ENCODE assay signal across 26 cellular contexts in genomic region chr7:117405519-117405918, GRCh38. TPM values are rescaled to one million over a fixed set of nuclear protein-coding genes. Genes with fewer than 3 reads are reported as not detected.
"Had no signal": no experiment of that assay in that cellular context is flagged by ENCODE, and none has a peak within 500 bp of the region (broad histone marks: within the 10 kb centered on the region; RNA-seq: fewer than 3 reads in every experiment).

No MANE protein-coding gene starts in this region.

- H3K36me3 Mint-ChIP-seq: activated CD8-positive, alpha-beta memory T cell treated with anti-CD3 and anti-CD28 coated beads, Interleukin-2, amount 10 ng/mL, durations not matched to agents 7 days and 5 days had no signal

- ATAC-seq: activated CD8-positive, alpha-beta memory T cell treated with anti-CD3 and anti-CD28 coated beads, Interleukin-2, amount 10 ng/mL, durations not matched to agents 7 days and 5 days; activated naive CD8-positive, alpha-beta T cell treated with anti-CD3 and anti-CD28 coated beads, Interleukin-2, amount 50 U/mL, for 24 hours; gastroesophageal sphincter; right cardiac atrium had no signal

- H3K27me3 Mint-ChIP-seq: activated CD8-positive, alpha-beta memory T cell treated with anti-CD3 and anti-CD28 coated beads, Interleukin-2, amount 10 ng/mL, durations not matched to agents 7 days and 5 days; activated naive CD8-positive, alpha-beta T cell treated with anti-CD3 and anti-CD28 coated beads, Interleukin-2, amount 50 U/mL, for 24 hours; progenitor cell of endocrine pancreas had no signal

- H3K4me1 ChIP-seq: breast epithelium, gastroesophageal sphincter, tibial artery, uterus had no signal

- DNase-seq: activated CD4-positive, alpha-beta T cell treated with anti-CD3 and anti-CD28 coated beads for 1 hour; activated CD4-positive, alpha-beta T cell treated with anti-CD3 and anti-CD28 coated beads, Interleukin-2, amount 50 U/mL, for 4 hours; activated CD8-positive, alpha-beta memory T cell treated with anti-CD3 and anti-CD28 coated beads, Interleukin-2, amount 10 ng/mL, durations not matched to agents 7 days and 5 days; activated naive CD4-positive, alpha-beta T cell treated with anti-CD3 and anti-CD28 coated beads for 36 hours; activated naive CD8-positive, alpha-beta T cell treated with anti-CD3 and anti-CD28 coated beads, Interleukin-2, amount 50 U/mL, for 24 hours; activated T-cell treated with anti-CD3 and anti-CD28 coated beads, Interleukin-2, amount 50 U/mL, for 1 hour; aorta; cerebellar nuclear complex; dermis blood vessel endothelial cell; erythroblast; occipital lobe; right cardiac atrium; stimulated activated CD4-positive, alpha-beta T cell treated with anti-CD3 and anti-CD28 coated beads, Interleukin-4, amount 100 ng/mL, for 24 hours; stimulated activated naive CD4-positive, alpha-beta T cell; T1000; tibial artery; uterus had no signal

- H3K27ac ChIP-seq: breast epithelium, gastroesophageal sphincter, skin epidermis, tibial artery, uterus had no signal

- H3K27me3 ChIP-seq: breast epithelium, tibial artery, uterus had no signal

- H3K4me3 ChIP-seq: breast epithelium, gastroesophageal sphincter, skin epidermis, tibial artery, uterus had no signal

- H3K9me3 ChIP-seq: breast epithelium, tibial artery, uterus had no signal

- H3K36me3 ChIP-seq: breast epithelium, gastroesophageal sphincter, tibial artery, uterus had no signal

- H3K4me1 Mint-ChIP-seq: activated CD8-positive, alpha-beta memory T cell treated with anti-CD3 and anti-CD28 coated beads, Interleukin-2, amount 10 ng/mL, durations not matched to agents 7 days and 5 days; activated naive CD8-positive, alpha-beta T cell treated with anti-CD3 and anti-CD28 coated beads, Interleukin-2, amount 50 U/mL, for 24 hours had no signal

- H3K27ac Mint-ChIP-seq: activated CD8-positive, alpha-beta memory T cell treated with anti-CD3 and anti-CD28 coated beads, Interleukin-2, amount 10 ng/mL, durations not matched to agents 7 days and 5 days; activated naive CD4-positive, alpha-beta T cell treated with anti-CD3 and anti-CD28 coated beads for 36 hours; activated naive CD8-positive, alpha-beta T cell treated with anti-CD3 and anti-CD28 coated beads, Interleukin-2, amount 50 U/mL, for 24 hours; activated T-helper 2 cell treated with anti-CD3 and anti-CD28 coated beads, Interferon-gamma antibody, Interleukin-2, Interleukin-4, amounts not matched to agents 10 μg/mL and 5 μg/mL and 100 μg/mL, durations not matched to agents 14 hours and 24 hours and 36 hours; nephron; progenitor cell of endocrine pancreas had no signal

- H3K4me3 Mint-ChIP-seq: activated CD8-positive, alpha-beta memory T cell treated with anti-CD3 and anti-CD28 coated beads, Interleukin-2, amount 10 ng/mL, durations not matched to agents 7 days and 5 days; activated naive CD4-positive, alpha-beta T cell treated with anti-CD3 and anti-CD28 coated beads for 36 hours; activated naive CD8-positive, alpha-beta T cell treated with anti-CD3 and anti-CD28 coated beads, Interleukin-2, amount 50 U/mL, for 24 hours; nephron had no signal

- H3K9me3 Mint-ChIP-seq: activated naive CD4-positive, alpha-beta T cell treated with anti-CD3 and anti-CD28 coated beads for 36 hours; activated naive CD8-positive, alpha-beta T cell treated with anti-CD3 and anti-CD28 coated beads, Interleukin-2, amount 50 U/mL, for 24 hours; activated T-helper 2 cell treated with anti-CD3 and anti-CD28 coated beads, Interferon-gamma antibody, Interleukin-2, Interleukin-4, amounts not matched to agents 10 μg/mL and 5 μg/mL and 100 μg/mL, durations not matched to agents 14 hours and 24 hours and 36 hours; nephron had no signal

RNA-seq across cellular contexts. Expression of gene ASZ1, which starts 21.8 kb away (rescaled TPM):
- total RNA-seq: activated CD8-positive, alpha-beta memory T cell treated with anti-CD3 and anti-CD28 coated beads, Interleukin-2, amount 10 ng/mL, durations not matched to agents 7 days and 5 days; activated naive CD4-positive, alpha-beta T cell treated with anti-CD3 and anti-CD28 coated beads for 36 hours; activated T-helper 2 cell treated with anti-CD3 and anti-CD28 coated beads, Interferon-gamma antibody, Interleukin-2, Interleukin-4, amounts not matched to agents 10 μg/mL and 5 μg/mL and 100 μg/mL, durations not matched to agents 14 hours and 24 hours and 36 hours; aorta; breast epithelium; dermis blood vessel endothelial cell; gastroesophageal sphincter; mesenteric fat pad; occipital lobe; progenitor cell of endocrine pancreas; right cardiac atrium; subcutaneous adipose tissue; uterus had no signal
- polyA plus RNA-seq: aorta, liver, right cardiac atrium had no signal
